Comparison of ENCODE assay signal across 22 cellular contexts in genomic region chr19:1046117-1046626, GRCh38. TPM values are rescaled to one million over a fixed set of nuclear protein-coding genes. Genes with fewer than 3 reads are reported as not detected.
"Had no signal": no experiment of that assay in that cellular context is flagged by ENCODE, and none has a peak within 500 bp of the region (broad histone marks: within the 10 kb centered on the region; RNA-seq: fewer than 3 reads in every experiment).

No MANE protein-coding gene starts in this region.

- H3K4me1 ChIP-seq: prostate gland, right lobe of liver had no signal

- H3K27ac ChIP-seq: left lung, lower lobe of right lung, parathyroid adenoma, prostate gland, right lobe of liver, suprapubic skin, thyroid gland had no signal

- H3K4me3 ChIP-seq: esophagus squamous epithelium, left lung, lower lobe of right lung, prostate gland, right lobe of liver, suprapubic skin, thyroid gland had no signal

- H3K27ac Mint-ChIP-seq: memory B cell; natural killer cell treated with Interleukin-12 subunit alpha and Interleukin-12 subunit beta and Interleukin-15 and Interleukin-18, amount 100 ng/mL, for 72 hours; stimulated activated effector memory CD8-positive, alpha-beta T cell treated with anti-CD3 and anti-CD28 coated beads, Interleukin-12 subunit alpha, Interleukin-12 subunit beta, amount 100 ng/mL, for 72 hours; type B pancreatic cell had no signal

- H3K27me3 Mint-ChIP-seq: memory B cell; natural killer cell treated with Interleukin-12 subunit alpha and Interleukin-12 subunit beta and Interleukin-15 and Interleukin-18, amount 100 ng/mL, for 72 hours; type B pancreatic cell had no signal

- H3K9me3 ChIP-seq: esophagus squamous epithelium, left lung, lower lobe of right lung, prostate gland, right lobe of liver, suprapubic skin, thyroid gland had no signal

- H3K4me3 Mint-ChIP-seq: memory B cell; natural killer cell treated with Interleukin-12 subunit alpha and Interleukin-12 subunit beta and Interleukin-15 and Interleukin-18, amount 100 ng/mL, for 72 hours; stimulated activated effector memory CD8-positive, alpha-beta T cell treated with anti-CD3 and anti-CD28 coated beads, Interleukin-12 subunit alpha, Interleukin-12 subunit beta, amount 100 ng/mL, for 72 hours; type B pancreatic cell had no signal

- FAIRE-seq: urothelium cell line had no signal

- H3K9me3 Mint-ChIP-seq: memory B cell; natural killer cell treated with Interleukin-12 subunit alpha and Interleukin-12 subunit beta and Interleukin-15 and Interleukin-18, amount 100 ng/mL, for 72 hours; stimulated activated effector memory CD8-positive, alpha-beta T cell treated with anti-CD3 and anti-CD28 coated beads, Interleukin-12 subunit alpha, Interleukin-12 subunit beta, amount 100 ng/mL, for 72 hours; type B pancreatic cell had no signal

- H3K27me3 ChIP-seq: left lung, right lobe of liver, suprapubic skin, thyroid gland had no signal

- DNase-seq: esophagus squamous epithelium; foreskin fibroblast; kidney glomerular epithelial cell; lower lobe of right lung; midbrain; stimulated activated CD4-positive, alpha-beta T cell treated with anti-CD3 and anti-CD28 coated beads, Interleukin-4, amount 100 ng/mL, for 1 hour; stimulated activated CD8-positive, alpha-beta memory T cell treated with anti-CD3 and anti-CD28 coated beads, Interleukin-4, amount 100 ng/mL, for 48 hours; stimulated activated naive CD8-positive, alpha-beta T cell treated with anti-CD3 and anti-CD28 coated beads, Interleukin-15, Interleukin-2, amounts not matched to agents 100 U/mL and 50 U/mL, for 24 hours; thyroid gland had no signal

- H3K36me3 ChIP-seq: esophagus squamous epithelium, prostate gland, right lobe of liver, thyroid gland had no signal

- H3K36me3 Mint-ChIP-seq: natural killer cell treated with Interleukin-12 subunit alpha and Interleukin-12 subunit beta and Interleukin-15 and Interleukin-18, amount 100 ng/mL, for 72 hours; stimulated activated effector memory CD8-positive, alpha-beta T cell treated with anti-CD3 and anti-CD28 coated beads, Interleukin-12 subunit alpha, Interleukin-12 subunit beta, amount 100 ng/mL, for 72 hours; type B pancreatic cell had no signal

- H3K9ac ChIP-seq: parathyroid adenoma had no signal

- ATAC-seq: left lung; lower lobe of right lung; natural killer cell treated with Interleukin-12 subunit alpha and Interleukin-12 subunit beta and Interleukin-15 and Interleukin-18, amount 100 ng/mL, for 72 hours; stimulated activated naive CD8-positive, alpha-beta T cell treated with anti-CD3 and anti-CD28 coated beads, Interleukin-15, Interleukin-2, amounts not matched to agents 100 U/mL and 50 U/mL, for 24 hours had no signal

- H3K79me2 ChIP-seq: parathyroid adenoma had no signal

- H2AFZ ChIP-seq: parathyroid adenoma had no signal

RNA-seq across cellular contexts. Expression of gene RNU6-2, which starts 24.9 kb away (rescaled TPM):
- total RNA-seq: epithelial cell of proximal tubule; esophagus squamous epithelium; left lung; lower lobe of right lung; natural killer cell treated with Interleukin-12 subunit alpha and Interleukin-12 subunit beta and Interleukin-15 and Interleukin-18, amount 100 ng/mL, for 72 hours; omental fat pad; prostate gland; renal cortical epithelial cell; right lobe of liver; suprapubic skin; thyroid gland had no signal
